In the genomic region with DNA sequence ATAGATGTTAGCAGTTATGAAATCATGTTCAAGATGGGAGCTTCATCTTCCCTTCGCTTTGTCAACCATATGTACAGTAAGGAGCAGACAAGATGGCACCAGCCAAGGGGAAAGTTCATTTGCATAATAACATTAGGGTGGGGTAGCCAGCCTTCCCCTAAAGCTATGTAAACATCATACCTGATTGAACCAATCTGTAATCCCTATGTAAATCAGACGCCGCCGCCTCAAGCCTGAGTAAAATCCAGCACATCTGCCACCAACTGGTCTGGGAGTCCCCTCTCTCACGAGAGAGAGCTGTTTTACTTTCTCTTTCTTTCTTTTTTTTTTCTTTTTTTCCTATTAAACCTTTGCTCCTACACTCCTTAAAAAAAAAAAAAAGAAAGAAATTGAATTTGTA, we compare ENCODE assay signal across 12 cellular contexts. TPM values are rescaled to one million over a fixed set of nuclear protein-coding genes. Genes with fewer than 3 reads are reported as not detected.
A peak's percentile ranks its signal among the peaks of the same experiment; 100 is the strongest.
DNase-seq lines count a peak whose midpoint lies in the region; ATAC-seq and TF ChIP-seq lines count a peak whose summit lies in the region.
"Had no signal": no experiment of that assay in that cellular context is flagged by ENCODE, and none has a peak within 500 bp of the region (broad histone marks: within the 10 kb centered on the region; RNA-seq: fewer than 3 reads in every experiment).

No MANE protein-coding gene starts in this region.

- peak; percentile 83 for ATAC-seq in HG03280 (IDR thresholded peaks at IDR 0.05; ENCODE audit: unreplicated experiment)
- ATAC-seq: psoas muscle had no signal

- TF ChIP-seq CTCF in type B pancreatic cell (conservative IDR thresholded peaks at IDR 0.05), result no peak
- TF ChIP-seq CTCF in coronary artery (IDR thresholded peaks at IDR 0.05), result no peak
- TF ChIP-seq CTCF in brain microvascular endothelial cell (IDR thresholded peaks at IDR 0.05; ENCODE audit: low read depth, low read length, missing control alignments), result no peak

- DNase-seq in stimulated activated CD4-positive, alpha-beta T cell treated with anti-CD3 and anti-CD28 coated beads, Interleukin-15, amount 100 ng/mL, for 24 hours, result peak; percentile 36
- DNase-seq in stimulated activated CD4-positive, alpha-beta T cell treated with anti-CD3 and anti-CD28 coated beads, Interleukin-4, amount 100 ng/mL, for 4 hours, result no peak
- DNase-seq in activated T-helper 1 cell treated with anti-CD3 and anti-CD28 coated beads, Interleukin-12 subunit alpha, Interleukin-12 subunit beta, Interleukin-2, Interleukin-4 antibody, amounts not matched to agents 30 ng/mL and 10 ng/mL and 1 ng/mL, durations not matched to agents 14 hours and 24 hours and 36 hours (ENCODE audit: low spot score), result peak; percentile 15
- no peak for DNase-seq in type B pancreatic cell (ENCODE audit: extremely low spot score, unreplicated experiment)
- no peak for DNase-seq in coronary artery (ENCODE audit: low spot score)
- no peak for DNase-seq in dermis blood vessel endothelial cell
- DNase-seq in brain microvascular endothelial cell, result no peak
- DNase-seq: erythroblast, psoas muscle, testis had no signal

- no peaks in the 10 kb centered on the region for H3K27me3 Mint-ChIP-seq in activated T-helper 1 cell treated with anti-CD3 and anti-CD28 coated beads, Interleukin-12 subunit alpha, Interleukin-12 subunit beta, Interleukin-2, Interleukin-4 antibody, amounts not matched to agents 30 ng/mL and 10 ng/mL and 1 ng/mL, durations not matched to agents 14 hours and 24 hours and 36 hours (ENCODE audit: insufficient read depth)
- no peaks in the 10 kb centered on the region for H3K27me3 Mint-ChIP-seq in type B pancreatic cell

- H3K36me3 Mint-ChIP-seq in activated T-helper 1 cell treated with anti-CD3 and anti-CD28 coated beads, Interleukin-12 subunit alpha, Interleukin-12 subunit beta, Interleukin-2, Interleukin-4 antibody, amounts not matched to agents 30 ng/mL and 10 ng/mL and 1 ng/mL, durations not matched to agents 14 hours and 24 hours and 36 hours (ENCODE audit: low read depth), result peaks cover 32% of the 10 kb centered on the region
- H3K36me3 Mint-ChIP-seq in type B pancreatic cell, result peaks cover 38% of the 10 kb centered on the region

- peak overlapping the region; percentile 40 for H3K27ac Mint-ChIP-seq in activated T-helper 1 cell treated with anti-CD3 and anti-CD28 coated beads, Interleukin-12 subunit alpha, Interleukin-12 subunit beta, Interleukin-2, Interleukin-4 antibody, amounts not matched to agents 30 ng/mL and 10 ng/mL and 1 ng/mL, durations not matched to agents 14 hours and 24 hours and 36 hours
- peak overlapping the region; percentile 15 for H3K27ac Mint-ChIP-seq in type B pancreatic cell

- in situ Hi-C loops in brain microvascular endothelial cell (cut with HindIII; ENCODE audit: low pct_ligation_motif_present, low sequenced_read_pairs), result no loop called here

- H3K36me3 ChIP-seq in brain microvascular endothelial cell (replicated peaks), result peaks cover 5% of the 10 kb centered on the region

- H3K9me3 Mint-ChIP-seq in activated T-helper 1 cell treated with anti-CD3 and anti-CD28 coated beads, Interleukin-12 subunit alpha, Interleukin-12 subunit beta, Interleukin-2, Interleukin-4 antibody, amounts not matched to agents 30 ng/mL and 10 ng/mL and 1 ng/mL, durations not matched to agents 14 hours and 24 hours and 36 hours, result no peaks in the 10 kb centered on the region
- no peaks in the 10 kb centered on the region for H3K9me3 Mint-ChIP-seq in type B pancreatic cell

- intact Hi-C loops in activated T-helper 1 cell treated with anti-CD3 and anti-CD28 coated beads, Interleukin-12 subunit alpha, Interleukin-12 subunit beta, Interleukin-2, Interleukin-4 antibody, amounts not matched to agents 30 ng/mL and 10 ng/mL and 1 ng/mL, durations not matched to agents 14 hours and 24 hours and 36 hours (cut with micrococcal nuclease), result no loop called here

- no peak overlapping the region for H3K4me3 Mint-ChIP-seq in activated T-helper 1 cell treated with anti-CD3 and anti-CD28 coated beads, Interleukin-12 subunit alpha, Interleukin-12 subunit beta, Interleukin-2, Interleukin-4 antibody, amounts not matched to agents 30 ng/mL and 10 ng/mL and 1 ng/mL, durations not matched to agents 14 hours and 24 hours and 36 hours
- no peak overlapping the region for H3K4me3 Mint-ChIP-seq in type B pancreatic cell

- H3K27ac ChIP-seq in coronary artery (no peak overlapping the region), brain microvascular endothelial cell (no peak overlapping the region)
- H3K27ac ChIP-seq: psoas muscle, testis, VCaP had no signal

- H3K4me3 ChIP-seq in coronary artery (no peak overlapping the region), brain microvascular endothelial cell (ENCODE audit: low read depth, low read length) (no peak overlapping the region)
- H3K4me3 ChIP-seq: psoas muscle, testis had no signal

- no peaks in the 10 kb centered on the region for H3K27me3 ChIP-seq in brain microvascular endothelial cell (replicated peaks)
- H3K27me3 ChIP-seq: testis had no signal

- peaks cover 20% of the 10 kb centered on the region for H3K4me1 Mint-ChIP-seq in activated T-helper 1 cell treated with anti-CD3 and anti-CD28 coated beads, Interleukin-12 subunit alpha, Interleukin-12 subunit beta, Interleukin-2, Interleukin-4 antibody, amounts not matched to agents 30 ng/mL and 10 ng/mL and 1 ng/mL, durations not matched to agents 14 hours and 24 hours and 36 hours (ENCODE audit: low read depth)
- no peaks in the 10 kb centered on the region for H3K4me1 Mint-ChIP-seq in type B pancreatic cell (ENCODE audit: unreplicated experiment)

RNA-seq across cellular contexts. Expression of a gene that starts 30.8 kb away (rescaled TPM):
- total RNA-seq in activated T-helper 1 cell treated with anti-CD3 and anti-CD28 coated beads, Interleukin-12 subunit alpha, Interleukin-12 subunit beta, Interleukin-2, Interleukin-4 antibody, amounts not matched to agents 30 ng/mL and 10 ng/mL and 1 ng/mL, durations not matched to agents 14 hours and 24 hours and 36 hours, result 5.1 and 5.4 TPM in 2 replicates
- total RNA-seq in type B pancreatic cell (ENCODE audit: low replicate concordance) (7.8 and 31.0 TPM in 2 replicates), dermis blood vessel endothelial cell (0.68 and 1.5 TPM in 2 replicates)

RNA-seq across cellular contexts. Expression of a gene that starts 55.5 kb away (rescaled TPM):
- 55.0 and 59.3 TPM in 2 replicates for total RNA-seq in activated T-helper 1 cell treated with anti-CD3 and anti-CD28 coated beads, Interleukin-12 subunit alpha, Interleukin-12 subunit beta, Interleukin-2, Interleukin-4 antibody, amounts not matched to agents 30 ng/mL and 10 ng/mL and 1 ng/mL, durations not matched to agents 14 hours and 24 hours and 36 hours
- total RNA-seq in type B pancreatic cell (ENCODE audit: low replicate concordance) (88.8 and 97.7 TPM in 2 replicates), dermis blood vessel endothelial cell (52.8 and 74.3 TPM in 2 replicates)

RNA-seq across cellular contexts. Expression of a gene that starts 57.3 kb away (rescaled TPM):
- total RNA-seq in activated T-helper 1 cell treated with anti-CD3 and anti-CD28 coated beads, Interleukin-12 subunit alpha, Interleukin-12 subunit beta, Interleukin-2, Interleukin-4 antibody, amounts not matched to agents 30 ng/mL and 10 ng/mL and 1 ng/mL, durations not matched to agents 14 hours and 24 hours and 36 hours, result 42.8 and 43.0 TPM in 2 replicates
- total RNA-seq in type B pancreatic cell (ENCODE audit: low replicate concordance) (64.4 and 283 TPM in 2 replicates), dermis blood vessel endothelial cell (0.93 and 4.8 TPM in 2 replicates)

Comparison
In these comparisons a context has a peak if more than half of its experiments do, and no peak if none do; other contexts are left out.
1. DNase-seq: peak in stimulated activated CD4-positive, alpha-beta T cell treated with anti-CD3 and anti-CD28 coated beads, Interleukin-15, amount 100 ng/mL, for 24 hours (single experiment) and activated T-helper 1 cell treated with anti-CD3 and anti-CD28 coated beads, Interleukin-12 subunit alpha, Interleukin-12 subunit beta, Interleukin-2, Interleukin-4 antibody, amounts not matched to agents 30 ng/mL and 10 ng/mL and 1 ng/mL, durations not matched to agents 14 hours and 24 hours and 36 hours (single experiment); none in stimulated activated CD4-positive, alpha-beta T cell treated with anti-CD3 and anti-CD28 coated beads, Interleukin-4, amount 100 ng/mL, for 4 hours (0 of 2), type B pancreatic cell (single experiment), coronary artery (single experiment), dermis blood vessel endothelial cell (single experiment) and brain microvascular endothelial cell (single experiment).